Comparison of ENCODE assay signal across 15 cellular contexts in the genomic region with DNA sequence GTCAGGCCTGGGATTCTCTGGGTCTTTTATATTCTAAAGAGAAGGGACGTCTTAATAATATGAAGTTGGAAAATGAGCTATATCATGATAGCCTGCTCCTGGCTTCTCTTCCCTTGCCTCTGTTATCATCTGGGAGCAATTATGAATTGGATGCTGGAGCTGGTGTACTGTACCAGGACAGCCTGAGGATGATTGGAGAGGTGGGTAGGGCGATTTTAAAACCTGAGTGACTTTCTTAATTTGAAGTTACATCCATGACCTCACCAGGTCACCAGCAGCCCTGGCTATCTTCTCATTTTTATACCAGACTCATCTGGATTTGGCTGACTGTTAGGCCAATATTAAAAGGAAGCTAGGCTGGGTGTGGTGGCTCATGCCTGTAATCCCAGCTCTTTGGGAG.
A peak's percentile ranks its signal among the peaks of the same experiment; 100 is the strongest.
DNase-seq lines count a peak whose midpoint lies in the region; ATAC-seq, FAIRE-seq and TF ChIP-seq lines count a peak whose summit lies in the region.
"Had no signal": no experiment of that assay in that cellular context is flagged by ENCODE, and none has a peak within 500 bp of the region (broad histone marks: within the 10 kb centered on the region; RNA-seq: fewer than 3 reads in every experiment).

No MANE protein-coding gene starts in this region.

- no peaks in the 10 kb centered on the region for H3K36me3 Mint-ChIP-seq in astrocyte (ENCODE audit: low read depth, unreplicated experiment)
- H3K36me3 Mint-ChIP-seq in activated T-helper 17 cell treated with anti-CD3 and anti-CD28 coated beads, Interleukin-2, amount 50 U/mL, for 72 hours (ENCODE audit: low read depth), result no peaks in the 10 kb centered on the region

- H3K4me2 ChIP-seq in astrocyte (ENCODE audit: low read length), result peak overlapping the region; percentile 41
- H3K4me2 ChIP-seq in osteoblast (ENCODE audit: insufficient read depth, low read length), result peak overlapping the region; percentile 33

- no peaks in the 10 kb centered on the region for H3K9me3 Mint-ChIP-seq in astrocyte (ENCODE audit: unreplicated experiment)
- H3K9me3 Mint-ChIP-seq in activated T-helper 17 cell treated with anti-CD3 and anti-CD28 coated beads, Interleukin-2, amount 50 U/mL, for 72 hours, result no peaks in the 10 kb centered on the region
- H3K9me3 Mint-ChIP-seq: neural crest cell had no signal

- peak overlapping the region; percentile 7 for H3K9ac ChIP-seq in astrocyte (ENCODE audit: low read length)

- peak overlapping the region; percentile 88 for H3K27ac Mint-ChIP-seq in astrocyte (ENCODE audit: unreplicated experiment)
- no peak overlapping the region for H3K27ac Mint-ChIP-seq in activated T-helper 17 cell treated with anti-CD3 and anti-CD28 coated beads, Interleukin-2, amount 50 U/mL, for 72 hours
- H3K27ac Mint-ChIP-seq: B cell had no signal

- H3K9me3 ChIP-seq in MG63 (no peaks in the 10 kb centered on the region), astrocyte (ENCODE audit: insufficient read depth, low read depth, low read length) (no peaks in the 10 kb centered on the region), osteoblast (ENCODE audit: low read depth, low read length) (no peaks in the 10 kb centered on the region)

- H3K4me1 ChIP-seq in astrocyte (ENCODE audit: insufficient read depth, low read length) (peaks cover 21% of the 10 kb centered on the region), osteoblast (ENCODE audit: insufficient read depth, low read length) (peaks cover 21% of the 10 kb centered on the region)

- no peak for ATAC-seq in GM18861 (IDR thresholded peaks at IDR 0.05; ENCODE audit: unreplicated experiment)
- no peak for ATAC-seq in activated T-helper 17 cell treated with anti-CD3 and anti-CD28 coated beads, Interleukin-2, amount 50 U/mL, for 72 hours (replicated peaks)

- no peaks in the 10 kb centered on the region for H4K20me1 ChIP-seq in astrocyte (ENCODE audit: insufficient read depth, low read length)
- no peaks in the 10 kb centered on the region for H4K20me1 ChIP-seq in osteoblast (ENCODE audit: insufficient read depth, low read length)

- H3K4me1 Mint-ChIP-seq in astrocyte (ENCODE audit: low read depth, unreplicated experiment), result peaks cover 39% of the 10 kb centered on the region
- peaks cover 4% of the 10 kb centered on the region for H3K4me1 Mint-ChIP-seq in activated T-helper 17 cell treated with anti-CD3 and anti-CD28 coated beads, Interleukin-2, amount 50 U/mL, for 72 hours
- H3K4me1 Mint-ChIP-seq: neural crest cell had no signal

- no peak overlapping the region for H2AFZ ChIP-seq in astrocyte (ENCODE audit: low read depth, low read length)
- no peak overlapping the region for H2AFZ ChIP-seq in osteoblast (ENCODE audit: low read length)

- H3K4me3 ChIP-seq in MG63 (no peak overlapping the region), astrocyte (ENCODE audit: insufficient read depth, low read depth, low read length) (no peak overlapping the region), osteoblast (ENCODE audit: insufficient read depth, low read length) (no peak overlapping the region)

- H3K27me3 ChIP-seq in MG63, result no peaks in the 10 kb centered on the region
- no peaks in the 10 kb centered on the region for H3K27me3 ChIP-seq in astrocyte (ENCODE audit: insufficient read depth, low read length)
- H3K27me3 ChIP-seq in osteoblast (ENCODE audit: insufficient read depth, low read length), result no peaks in the 10 kb centered on the region

- TF ChIP-seq CTCF in astrocyte (IDR thresholded peaks at IDR 0.05; ENCODE audit: insufficient read depth, low read depth, low read length) (no peak), osteoblast (IDR thresholded peaks at IDR 0.05; ENCODE audit: extremely low read depth, low read depth, low read length) (no peak)

- no peaks in the 10 kb centered on the region for H3K36me3 ChIP-seq in MG63
- no peaks in the 10 kb centered on the region for H3K36me3 ChIP-seq in astrocyte (ENCODE audit: insufficient read depth, low read length)
- no peaks in the 10 kb centered on the region for H3K36me3 ChIP-seq in osteoblast (ENCODE audit: insufficient read depth, low read length)

- DNase-seq in GM03348 (ENCODE audit: low spot score) (peak; percentile 56), MG63 (peak; percentile 56), astrocyte (ENCODE audit: low read depth) (no peak), osteoblast (ENCODE audit: insufficient read length, low spot score, missing footprints) (no peak), anterior cingulate cortex (lab: John Stamatoyannopoulos, UW) (no peak), activated gamma-delta T cell (lab: John Stamatoyannopoulos, UW) (no peak)
- DNase-seq: aorta, Calu3, NCI-H1930, NCI-H510A had no signal

- H3K27me3 Mint-ChIP-seq in astrocyte (ENCODE audit: low read depth, unreplicated experiment), result no peaks in the 10 kb centered on the region
- no peaks in the 10 kb centered on the region for H3K27me3 Mint-ChIP-seq in activated T-helper 17 cell treated with anti-CD3 and anti-CD28 coated beads, Interleukin-2, amount 50 U/mL, for 72 hours
- H3K27me3 Mint-ChIP-seq: B cell had no signal

- no peak overlapping the region for H3K4me3 Mint-ChIP-seq in astrocyte (ENCODE audit: unreplicated experiment)
- no peak overlapping the region for H3K4me3 Mint-ChIP-seq in activated T-helper 17 cell treated with anti-CD3 and anti-CD28 coated beads, Interleukin-2, amount 50 U/mL, for 72 hours
- H3K4me3 Mint-ChIP-seq: B cell, neural crest cell had no signal

- H3K79me2 ChIP-seq in astrocyte (ENCODE audit: insufficient read depth, low read length) (no peaks in the 10 kb centered on the region), osteoblast (ENCODE audit: insufficient read depth, low read length) (no peaks in the 10 kb centered on the region)

- H3K27ac ChIP-seq in astrocyte (ENCODE audit: low read depth, low read length) (peak overlapping the region; percentile 82), osteoblast (ENCODE audit: low read depth, low read length) (peak overlapping the region; percentile 89)

- FAIRE-seq in astrocyte (lab: Jason Lieb, UNC), result no peak
- FAIRE-seq: colon had no signal

Comparison
In these comparisons a context has a peak if more than half of its experiments do, and no peak if none do; other contexts are left out.
1. DNase-seq: peak in GM03348 (single experiment) and MG63 (single experiment); none in astrocyte (single experiment), osteoblast (single experiment), anterior cingulate cortex (0 of 58) and activated gamma-delta T cell (single experiment).